In the genomic region with DNA sequence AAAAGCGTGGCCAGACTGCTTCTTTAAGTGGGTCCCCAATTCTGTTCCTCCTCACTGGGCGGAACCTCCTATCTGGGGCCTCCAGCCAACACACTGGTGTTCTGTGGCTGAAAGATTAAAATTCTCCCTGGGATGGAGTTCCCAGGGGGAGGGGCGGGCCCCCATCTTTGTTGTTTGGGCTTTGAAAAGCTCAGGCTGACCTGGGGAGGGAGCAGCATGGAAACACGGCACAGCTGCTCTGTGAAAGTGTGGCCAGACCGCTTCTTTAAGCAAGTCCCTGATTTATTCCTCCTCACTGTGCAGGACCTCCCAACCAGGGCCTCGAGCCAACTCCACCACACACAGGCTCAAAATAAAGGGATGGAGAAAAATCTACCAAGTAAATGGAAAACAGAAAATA, we compare ENCODE assay signal across 22 cellular contexts.
DNase-seq lines count a peak whose midpoint lies in the region; ATAC-seq and TF ChIP-seq lines count a peak whose summit lies in the region.
"Had no signal": no experiment of that assay in that cellular context is flagged by ENCODE, and none has a peak within 500 bp of the region (broad histone marks: within the 10 kb centered on the region; RNA-seq: fewer than 3 reads in every experiment).

No MANE protein-coding gene starts in this region.

- H3K9me3 Mint-ChIP-seq in neural crest cell = peaks cover 4% of the 10 kb centered on the region
- H3K9me3 Mint-ChIP-seq: GM23338 had no signal

- POLR2A ChIA-PET in OCI-LY7 (lab: Charles Lee) = no interaction called here

- H3K9me2 ChIP-seq in OCI-LY7 (ENCODE audit: insufficient read depth, low read length) = no peaks in the 10 kb centered on the region

- no peak overlapping the region for H3K27ac ChIP-seq in testis
- no peak overlapping the region for H3K27ac ChIP-seq in OCI-LY7 (ENCODE audit: low read depth, low read length, poor library complexity, severe bottlenecking)
- H3K27ac ChIP-seq: A549 had no signal

- peak overlapping the region; percentile 57 for H3K27ac Mint-ChIP-seq in neural crest cell (ENCODE audit: unreplicated experiment)
- H3K27ac Mint-ChIP-seq: CD4-positive, alpha-beta memory T cell; GM23338 had no signal

- no peaks in the 10 kb centered on the region for H3K79me2 ChIP-seq in OCI-LY7 (ENCODE audit: insufficient read depth, low read depth, low read length)

- no TSS peak for BruUV-seq in OCI-LY7 (replicated peaks; lab: Mats Ljungman, UMichigan)

- H4K20me1 ChIP-seq in OCI-LY7 (ENCODE audit: insufficient read depth, low read length) = no peaks in the 10 kb centered on the region

- H3K4me2 ChIP-seq in OCI-LY7 (ENCODE audit: low read length) = no peak overlapping the region
- H3K4me2 ChIP-seq: A549, GM23338 had no signal

- H3K4me1 Mint-ChIP-seq in neural crest cell = no peaks in the 10 kb centered on the region
- H3K4me1 Mint-ChIP-seq: CD4-positive, alpha-beta memory T cell; GM23338 had no signal

- no peaks in the 10 kb centered on the region for H3K4me1 ChIP-seq in testis
- H3K4me1 ChIP-seq in OCI-LY7 (ENCODE audit: insufficient read depth, low read length, poor library complexity, severe bottlenecking) = no peaks in the 10 kb centered on the region
- H3K4me1 ChIP-seq: A549 had no signal

- TF ChIP-seq POLR2A in testis (IDR thresholded peaks at IDR 0.05) = no peak

- no peak overlapping the region for H3K4me3 Mint-ChIP-seq in neural crest cell
- H3K4me3 Mint-ChIP-seq: CD4-positive, alpha-beta memory T cell; GM23338 had no signal

- no peaks in the 10 kb centered on the region for H3K27me3 Mint-ChIP-seq in neural crest cell (ENCODE audit: low read depth)
- H3K27me3 Mint-ChIP-seq: CD4-positive, alpha-beta memory T cell had no signal

- intact Hi-C loops in left ventricle myocardium superior (cut with micrococcal nuclease) = no loop called here
- intact Hi-C loops in testis (cut with DNase I; ENCODE audit: low total_unique reads) = no loop called here
- intact Hi-C loops in OCI-LY7 (cut with micrococcal nuclease; ENCODE audit: unreplicated experiment) = no loop called here

- peak; percentile 46 for DNase-seq in ecto neural progenitor cell (ENCODE audit: low spot score)
- peak; percentile 61 for DNase-seq in left ventricle myocardium superior
- DNase-seq in neural crest cell (ENCODE audit: low read depth, low spot score) = no peak
- peak; percentile 60 for DNase-seq in testis
- no peak for DNase-seq in OCI-LY7 (ENCODE audit: low spot score)
- DNase-seq: CD4-positive, alpha-beta memory T cell; DMS153; GF-D8; MM.1S; NCI-H1092; NCI-H1436 treated with DMSO at 0.1 percent for 48 hours; NCI-H2029; NCI-H2171; NCI-H446; NCI-H526 treated with DMSO at 0.1 percent for 48 hours; SHP77 had no signal

- no peak for TF ChIP-seq CTCF in neural crest cell (conservative IDR thresholded peaks at IDR 0.05)
- no peak for TF ChIP-seq CTCF in testis (IDR thresholded peaks at IDR 0.05)
- TF ChIP-seq CTCF in OCI-LY7 (conservative IDR thresholded peaks at IDR 0.05; ENCODE audit: low read length) = no peak

- no peaks in the 10 kb centered on the region for H3K36me3 ChIP-seq in testis (ENCODE audit: low read depth, missing control alignments)
- H3K36me3 ChIP-seq in OCI-LY7 (ENCODE audit: insufficient read depth, low read length) = no peaks in the 10 kb centered on the region

- H3K27me3 ChIP-seq in testis = no peaks in the 10 kb centered on the region

- no peaks in the 10 kb centered on the region for H3K36me3 Mint-ChIP-seq in neural crest cell (ENCODE audit: low read depth)
- H3K36me3 Mint-ChIP-seq: CD4-positive, alpha-beta memory T cell had no signal

- ATAC-seq in left ventricle myocardium superior = peak; percentile 87
- ATAC-seq in HG02852 (IDR thresholded peaks at IDR 0.05; ENCODE audit: unreplicated experiment) = no peak
- ATAC-seq in HG03520 (IDR thresholded peaks at IDR 0.05; ENCODE audit: unreplicated experiment) = no peak
- no peak for ATAC-seq in GM19351 (IDR thresholded peaks at IDR 0.05; ENCODE audit: unreplicated experiment)
- ATAC-seq: A549, GM23338, HCT116 had no signal

- H2AFZ ChIP-seq in OCI-LY7 (ENCODE audit: low read length) = no peak overlapping the region
- H2AFZ ChIP-seq: GM23338 had no signal

- 58 to 60% methylated on average over 1 to 6 of the region's 6 CpGs for WGBS in testis, 2 donors

- H3K9me3 ChIP-seq in testis (no peaks in the 10 kb centered on the region), OCI-LY7 (ENCODE audit: low read length) (no peaks in the 10 kb centered on the region)
- H3K9me3 ChIP-seq: A549 had no signal

- CTCF ChIA-PET in OCI-LY7 (lab: Charles Lee; ENCODE audit: unreplicated experiment) = no interaction called here

- H3K4me3 ChIP-seq in testis (no peak overlapping the region), OCI-LY7 (ENCODE audit: low read depth, low read length, poor library complexity, severe bottlenecking) (no peak overlapping the region)
- H3K4me3 ChIP-seq: A549, GM23338 had no signal

Comparison
In these comparisons a context has a peak if more than half of its experiments do, and no peak if none do; other contexts are left out.
1. DNase-seq: peak in ecto neural progenitor cell (single experiment), left ventricle myocardium superior (single experiment) and testis (single experiment); none in neural crest cell (single experiment) and OCI-LY7 (single experiment).